ENCODE assay signal across 17 cellular contexts in genomic region chr11:47359586-47359985, GRCh38. TPM values are rescaled to one million over a fixed set of nuclear protein-coding genes. Genes with fewer than 3 reads are reported as not detected.
A peak's percentile ranks its signal among the peaks of the same experiment; 100 is the strongest.
DNase-seq lines count a peak whose midpoint lies in the region; ATAC-seq, FAIRE-seq and TF ChIP-seq lines count a peak whose summit lies in the region.
"Had no signal": no experiment of that assay in that cellular context is flagged by ENCODE, and none has a peak within 500 bp of the region (broad histone marks: within the 10 kb centered on the region; RNA-seq: fewer than 3 reads in every experiment).

No MANE protein-coding gene starts in this region.

- no peaks in the 10 kb centered on the region for H3K4me1 ChIP-seq in right cardiac atrium (ENCODE audit: control insufficient read depth, insufficient read depth, low read length)
- H3K4me1 ChIP-seq in left ventricle myocardium inferior = peaks cover 16% of the 10 kb centered on the region
- H3K4me1 ChIP-seq in RWPE2 (ENCODE audit: insufficient read depth, poor library complexity, severe bottlenecking) = no peaks in the 10 kb centered on the region
- H3K4me1 ChIP-seq in pancreas = no peaks in the 10 kb centered on the region

- no peaks in the 10 kb centered on the region for H3K27me3 ChIP-seq in right cardiac atrium (ENCODE audit: control insufficient read depth, insufficient read depth)
- no peaks in the 10 kb centered on the region for H3K27me3 ChIP-seq in left ventricle myocardium inferior (ENCODE audit: low read depth)
- no peaks in the 10 kb centered on the region for H3K27me3 ChIP-seq in RWPE2 (ENCODE audit: insufficient read depth, poor library complexity, severe bottlenecking)
- H3K27me3 ChIP-seq in pancreas = no peaks in the 10 kb centered on the region

- no peaks in the 10 kb centered on the region for H3K9me3 ChIP-seq in right cardiac atrium (ENCODE audit: control insufficient read depth, low read length)
- no peaks in the 10 kb centered on the region for H3K9me3 ChIP-seq in left ventricle myocardium inferior (replicated peaks)
- H3K9me3 ChIP-seq in RWPE2 (ENCODE audit: severe bottlenecking) = no peaks in the 10 kb centered on the region
- no peaks in the 10 kb centered on the region for H3K9me3 ChIP-seq in pancreas

- no peak overlapping the region for H3K27ac ChIP-seq in right cardiac atrium (ENCODE audit: low read length)
- no peak overlapping the region for H3K27ac ChIP-seq in left ventricle myocardium inferior (replicated peaks)
- H3K27ac ChIP-seq in RWPE2 (ENCODE audit: poor library complexity, severe bottlenecking) = no peak overlapping the region
- H3K27ac ChIP-seq in pancreas = no peak overlapping the region
- H3K27ac ChIP-seq: WERI-Rb-1 had no signal

- no peaks in the 10 kb centered on the region for H3K9me3 Mint-ChIP-seq in immature natural killer cell
- H3K9me3 Mint-ChIP-seq: activated T-helper 1 cell treated with anti-CD3 and anti-CD28 coated beads, Interleukin-12 subunit alpha, Interleukin-12 subunit beta, Interleukin-2, Interleukin-4 antibody, amounts not matched to agents 30 ng/mL and 10 ng/mL and 1 ng/mL, durations not matched to agents 14 hours and 24 hours and 36 hours had no signal

- TF ChIP-seq CTCF in left ventricle myocardium inferior (IDR thresholded peaks at IDR 0.05; ENCODE audit: borderline replicate concordance) (no peak), RWPE2 (IDR thresholded peaks at IDR 0.05; ENCODE audit: poor library complexity, severe bottlenecking) (no peak), pancreas (IDR thresholded peaks at IDR 0.05) (no peak)

- peak in 2 of 3 donors; percentile 56 to 69 for DNase-seq in right cardiac atrium
- DNase-seq in left ventricle myocardium inferior = no peak
- DNase-seq in RWPE2 (ENCODE audit: low spot score) = no peak
- peak; percentile 13 to 23 (median 14) for DNase-seq in immature natural killer cell
- no peak for DNase-seq in pancreas
- DNase-seq in DMS53 treated with DMSO at 0.1 percent for 48 hours (lab: John Stamatoyannopoulos, UW; ENCODE audit: unreplicated experiment) = no peak
- DNase-seq in CD1c-positive myeloid dendritic cell (ENCODE audit: extremely low spot score) = no peak
- DNase-seq: C1 segment of cervical spinal cord, foreskin fibroblast, IMR-90, NCI-H2029, NCI-H526 treated with DMSO at 0.1 percent for 48 hours, Right ventricle myocardium superior, WERI-Rb-1 had no signal

- no peak for FAIRE-seq in pancreas (lab: Jason Lieb, UNC)
- FAIRE-seq: islet of Langerhans had no signal

- peak overlapping the region in 4 of 6 donors; percentile 8 to 60 (median 50) for H3K27ac Mint-ChIP-seq in immature natural killer cell
- H3K27ac Mint-ChIP-seq: activated T-helper 1 cell treated with anti-CD3 and anti-CD28 coated beads, Interleukin-12 subunit alpha, Interleukin-12 subunit beta, Interleukin-2, Interleukin-4 antibody, amounts not matched to agents 30 ng/mL and 10 ng/mL and 1 ng/mL, durations not matched to agents 14 hours and 24 hours and 36 hours had no signal

- peak overlapping the region in 2 of 5 donors; percentile 24 to 50 for H3K4me3 Mint-ChIP-seq in immature natural killer cell
- H3K4me3 Mint-ChIP-seq: activated T-helper 1 cell treated with anti-CD3 and anti-CD28 coated beads, Interleukin-12 subunit alpha, Interleukin-12 subunit beta, Interleukin-2, Interleukin-4 antibody, amounts not matched to agents 30 ng/mL and 10 ng/mL and 1 ng/mL, durations not matched to agents 14 hours and 24 hours and 36 hours had no signal

- 69% methylated on average over 17 of the region's 17 CpGs for WGBS in right cardiac atrium
- WGBS in pancreas, 2 donors = 76 to 87% methylated on average over 16 to 17 of the region's 17 CpGs

- peaks cover 20% of the 10 kb centered on the region in 2 donors for H3K4me1 Mint-ChIP-seq in immature natural killer cell

- H3K4me3 ChIP-seq in right cardiac atrium (ENCODE audit: low read length) = no peak overlapping the region
- no peak overlapping the region for H3K4me3 ChIP-seq in left ventricle myocardium inferior
- H3K4me3 ChIP-seq in RWPE2 (ENCODE audit: severe bottlenecking) = no peak overlapping the region
- no peak overlapping the region for H3K4me3 ChIP-seq in pancreas

- no peak for ATAC-seq in right cardiac atrium
- 0 out of 3 replicates have a peak, but pooled peaks have one; percentile 23 for ATAC-seq in RWPE2 (ENCODE audit: low read depth)
- ATAC-seq in GM18520 (IDR thresholded peaks at IDR 0.05; ENCODE audit: unreplicated experiment) = no peak
- ATAC-seq in pancreas = no peak

- no peaks in the 10 kb centered on the region for H3K36me3 ChIP-seq in left ventricle myocardium inferior
- H3K36me3 ChIP-seq in RWPE2 (ENCODE audit: low read depth) = no peaks in the 10 kb centered on the region
- no peaks in the 10 kb centered on the region for H3K36me3 ChIP-seq in pancreas
- H3K36me3 ChIP-seq: WERI-Rb-1 had no signal

- intact Hi-C loops in right cardiac atrium (cut with DNase I) = loop anchor here (5.0 to 10.0 kb wide), 4 partner anchors 85 to 175 kb away; partner anchors contain the start of genes MADD (in 2 of the 4), NR1H3 (in 2 of the 4) and PACSIN3 (in 1 of the 4)
- intact Hi-C loops in left ventricle myocardium inferior (cut with micrococcal nuclease) = no loop called here
- intact Hi-C loops in pancreas (cut with DNase I) = loop anchor here in 1 of 3 donors (10.0 kb wide), 1 partner anchor 185 kb away; the partner anchor contains the start of gene ARFGAP2

- H3K27me3 Mint-ChIP-seq in immature natural killer cell (ENCODE audit: low read depth in 3 of 3) = peaks cover 2 to 4% (median 3%) of the 10 kb centered on the region in 3 donors

- no peaks in the 10 kb centered on the region for H3K36me3 Mint-ChIP-seq in immature natural killer cell

RNA-seq across cellular contexts. Expression of gene MYBPC3, which starts 7.1 kb away (rescaled TPM):
- total RNA-seq in right cardiac atrium (1,000 to 10,000 TPM in 3 of 4 donors, 100 to 1,000 TPM in 1; 953 to 1,924 (median 1,412) TPM), left ventricle myocardium inferior (2,538 TPM), pancreas (1 to 10 TPM in 1 of 6 donors, under 1 TPM in 3, not detected in 2; 0.06 to 1.0 (median 0.09) TPM)
- polyA plus RNA-seq in right cardiac atrium (1,009 TPM), immature natural killer cell (not detected), pancreas (under 1 TPM; 0.14 to 0.23 TPM)
- total RNA-seq: activated T-helper 1 cell treated with anti-CD3 and anti-CD28 coated beads, Interleukin-12 subunit alpha, Interleukin-12 subunit beta, Interleukin-2, Interleukin-4 antibody, amounts not matched to agents 30 ng/mL and 10 ng/mL and 1 ng/mL, durations not matched to agents 14 hours and 24 hours and 36 hours; IMR-90 had no signal
- polyA plus RNA-seq: IMR-90 had no signal

RNA-seq across cellular contexts. Expression of gene SPI1, which starts 18.8 kb away (rescaled TPM):
- 10 to 100 TPM; 11.6 to 24.1 (median 18.6) TPM for total RNA-seq in right cardiac atrium
- 5.9 TPM for polyA plus RNA-seq in right cardiac atrium
- total RNA-seq in left ventricle myocardium inferior = 8.3 TPM
- 1 to 10 TPM in 2 of 3 donors, under 1 TPM in 1; 0.95 to 3.6 (median 2.3) TPM for polyA plus RNA-seq in immature natural killer cell
- 10 to 100 TPM in 2 of 6 donors, 1 to 10 TPM in 4; 1.0 to 24.2 (median 4.5) TPM for total RNA-seq in pancreas
- polyA plus RNA-seq in pancreas = 1 to 10 TPM; 4.7 to 7.6 TPM
- total RNA-seq: activated T-helper 1 cell treated with anti-CD3 and anti-CD28 coated beads, Interleukin-12 subunit alpha, Interleukin-12 subunit beta, Interleukin-2, Interleukin-4 antibody, amounts not matched to agents 30 ng/mL and 10 ng/mL and 1 ng/mL, durations not matched to agents 14 hours and 24 hours and 36 hours; IMR-90 had no signal
- polyA plus RNA-seq: IMR-90 had no signal

RNA-seq across cellular contexts. Expression of gene SLC39A13, which starts 48.8 kb away (rescaled TPM):
- total RNA-seq in right cardiac atrium (10 to 100 TPM; 41.7 to 46.6 (median 44.9) TPM), left ventricle myocardium inferior (36.5 TPM), pancreas (10 to 100 TPM; 14.6 to 28.5 (median 19.3) TPM)
- polyA plus RNA-seq in right cardiac atrium (61.6 TPM), immature natural killer cell (10 to 100 TPM; 22.1 to 33.2 (median 27.7) TPM), pancreas (10 to 100 TPM; 52.6 to 55.6 TPM)

Comparison
In these comparisons a context has a peak if more than half of its experiments do, and no peak if none do; other contexts are left out.
1. DNase-seq: peak in right cardiac atrium (2 of 3) and immature natural killer cell (3 of 3); none in left ventricle myocardium inferior (single experiment), RWPE2 (single experiment), pancreas (0 of 6), DMS53 treated with DMSO at 0.1 percent for 48 hours (single experiment) and CD1c-positive myeloid dendritic cell (single experiment).
2. RNA of gene MYBPC3, which starts 7.1 kb away (total RNA-seq): 2,538 TPM in left ventricle myocardium inferior (single experiment) and 953 to 1,924 TPM in right cardiac atrium; 0.06 to 1.0 TPM in pancreas; every median in the first group is over 100 times any median in the second.